Comparison of ENCODE assay signal across 2 cellular contexts in the genomic region with DNA sequence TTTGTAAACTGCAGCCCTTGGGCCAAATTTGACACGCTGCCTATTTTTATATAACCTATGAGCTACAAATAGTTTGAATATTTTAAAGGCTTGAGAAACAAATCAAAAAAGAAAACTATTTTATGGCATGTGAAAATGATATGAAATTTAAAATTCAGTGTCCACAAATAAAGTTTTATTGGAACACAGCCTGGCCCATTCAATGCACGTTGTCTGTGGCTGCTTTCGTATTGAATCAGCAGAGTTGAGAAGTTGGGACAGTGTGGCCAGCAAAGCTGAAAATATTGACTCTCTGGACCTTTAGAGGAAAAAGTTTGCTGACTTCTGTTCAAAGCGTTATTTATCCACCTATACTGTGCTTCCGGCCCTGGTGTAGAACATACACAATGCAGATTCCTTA.
TF ChIP-seq lines count a peak whose summit lies in the region.

No MANE protein-coding gene starts in this region.

TF ChIP-seq in HepG2, 621 proteins besides CTCF, POLR2A, EP300 and RAD21 (continued from another document and continues in another):
- TF ChIP-seq, protein P1, sequence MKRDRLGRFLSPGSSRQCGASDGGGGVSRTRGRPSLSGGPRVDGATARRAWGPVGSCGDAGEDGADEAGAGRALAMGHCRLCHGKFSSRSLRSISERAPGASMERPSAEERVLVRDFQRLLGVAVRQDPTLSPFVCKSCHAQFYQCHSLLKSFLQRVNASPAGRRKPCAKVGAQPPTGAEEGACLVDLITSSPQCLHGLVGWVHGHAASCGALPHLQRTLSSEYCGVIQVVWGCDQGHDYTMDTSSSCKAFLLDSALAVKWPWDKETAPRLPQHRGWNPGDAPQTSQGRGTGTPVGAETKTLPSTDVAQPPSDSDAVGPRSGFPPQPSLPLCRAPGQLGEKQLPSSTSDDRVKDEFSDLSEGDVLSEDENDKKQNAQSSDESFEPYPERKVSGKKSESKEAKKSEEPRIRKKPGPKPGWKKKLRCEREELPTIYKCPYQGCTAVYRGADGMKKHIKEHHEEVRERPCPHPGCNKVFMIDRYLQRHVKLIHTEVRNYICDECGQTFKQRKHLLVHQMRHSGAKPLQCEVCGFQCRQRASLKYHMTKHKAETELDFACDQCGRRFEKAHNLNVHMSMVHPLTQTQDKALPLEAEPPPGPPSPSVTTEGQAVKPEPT (CRISPR knock-in tag; IDR thresholded peaks at IDR 0.05; ENCODE audit: low read depth): no peak
- TF ChIP-seq, protein P2, sequence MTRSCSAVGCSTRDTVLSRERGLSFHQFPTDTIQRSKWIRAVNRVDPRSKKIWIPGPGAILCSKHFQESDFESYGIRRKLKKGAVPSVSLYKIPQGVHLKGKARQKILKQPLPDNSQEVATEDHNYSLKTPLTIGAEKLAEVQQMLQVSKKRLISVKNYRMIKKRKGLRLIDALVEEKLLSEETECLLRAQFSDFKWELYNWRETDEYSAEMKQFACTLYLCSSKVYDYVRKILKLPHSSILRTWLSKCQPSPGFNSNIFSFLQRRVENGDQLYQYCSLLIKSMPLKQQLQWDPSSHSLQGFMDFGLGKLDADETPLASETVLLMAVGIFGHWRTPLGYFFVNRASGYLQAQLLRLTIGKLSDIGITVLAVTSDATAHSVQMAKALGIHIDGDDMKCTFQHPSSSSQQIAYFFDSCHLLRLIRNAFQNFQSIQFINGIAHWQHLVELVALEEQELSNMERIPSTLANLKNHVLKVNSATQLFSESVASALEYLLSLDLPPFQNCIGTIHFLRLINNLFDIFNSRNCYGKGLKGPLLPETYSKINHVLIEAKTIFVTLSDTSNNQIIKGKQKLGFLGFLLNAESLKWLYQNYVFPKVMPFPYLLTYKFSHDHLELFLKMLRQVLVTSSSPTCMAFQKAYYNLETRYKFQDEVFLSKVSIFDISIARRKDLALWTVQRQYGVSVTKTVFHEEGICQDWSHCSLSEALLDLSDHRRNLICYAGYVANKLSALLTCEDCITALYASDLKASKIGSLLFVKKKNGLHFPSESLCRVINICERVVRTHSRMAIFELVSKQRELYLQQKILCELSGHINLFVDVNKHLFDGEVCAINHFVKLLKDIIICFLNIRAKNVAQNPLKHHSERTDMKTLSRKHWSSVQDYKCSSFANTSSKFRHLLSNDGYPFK (CRISPR knock-in tag; IDR thresholded peaks at IDR 0.05; ENCODE audit: borderline replicate concordance): no peak
- TF ChIP-seq ZNF792 (CRISPR knock-in tag; IDR thresholded peaks at IDR 0.05) (no peak), FOXO1 (CRISPR knock-in tag; IDR thresholded peaks at IDR 0.05) (no peak), ATRX (CRISPR knock-in tag; IDR thresholded peaks at IDR 0.05; ENCODE audit: borderline replicate concordance) (no peak), ZNF274 (CRISPR knock-in tag; IDR thresholded peaks at IDR 0.05) (no peak), ZBTB20 (CRISPR knock-in tag; IDR thresholded peaks at IDR 0.05; ENCODE audit: borderline replicate concordance, low read depth) (peak; percentile 85; the same call in 1 of the 2 replicates), ATF1 (CRISPR knock-in tag; IDR thresholded peaks at IDR 0.05) (no peak)
- TF ChIP-seq, protein P3, sequence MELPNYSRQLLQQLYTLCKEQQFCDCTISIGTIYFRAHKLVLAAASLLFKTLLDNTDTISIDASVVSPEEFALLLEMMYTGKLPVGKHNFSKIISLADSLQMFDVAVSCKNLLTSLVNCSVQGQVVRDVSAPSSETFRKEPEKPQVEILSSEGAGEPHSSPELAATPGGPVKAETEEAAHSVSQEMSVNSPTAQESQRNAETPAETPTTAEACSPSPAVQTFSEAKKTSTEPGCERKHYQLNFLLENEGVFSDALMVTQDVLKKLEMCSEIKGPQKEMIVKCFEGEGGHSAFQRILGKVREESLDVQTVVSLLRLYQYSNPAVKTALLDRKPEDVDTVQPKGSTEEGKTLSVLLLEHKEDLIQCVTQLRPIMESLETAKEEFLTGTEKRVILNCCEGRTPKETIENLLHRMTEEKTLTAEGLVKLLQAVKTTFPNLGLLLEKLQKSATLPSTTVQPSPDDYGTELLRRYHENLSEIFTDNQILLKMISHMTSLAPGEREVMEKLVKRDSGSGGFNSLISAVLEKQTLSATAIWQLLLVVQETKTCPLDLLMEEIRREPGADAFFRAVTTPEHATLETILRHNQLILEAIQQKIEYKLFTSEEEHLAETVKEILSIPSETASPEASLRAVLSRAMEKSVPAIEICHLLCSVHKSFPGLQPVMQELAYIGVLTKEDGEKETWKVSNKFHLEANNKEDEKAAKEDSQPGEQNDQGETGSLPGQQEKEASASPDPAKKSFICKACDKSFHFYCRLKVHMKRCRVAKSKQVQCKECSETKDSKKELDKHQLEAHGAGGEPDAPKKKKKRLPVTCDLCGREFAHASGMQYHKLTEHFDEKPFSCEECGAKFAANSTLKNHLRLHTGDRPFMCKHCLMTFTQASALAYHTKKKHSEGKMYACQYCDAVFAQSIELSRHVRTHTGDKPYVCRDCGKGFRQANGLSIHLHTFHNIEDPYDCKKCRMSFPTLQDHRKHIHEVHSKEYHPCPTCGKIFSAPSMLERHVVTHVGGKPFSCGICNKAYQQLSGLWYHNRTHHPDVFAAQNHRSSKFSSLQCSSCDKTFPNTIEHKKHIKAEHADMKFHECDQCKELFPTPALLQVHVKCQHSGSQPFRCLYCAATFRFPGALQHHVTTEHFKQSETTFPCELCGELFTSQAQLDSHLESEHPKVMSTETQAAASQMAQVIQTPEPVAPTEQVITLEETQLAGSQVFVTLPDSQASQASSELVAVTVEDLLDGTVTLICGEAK (IDR thresholded peaks at IDR 0.05): no peak
- TF ChIP-seq, protein P3 (CRISPR knock-in tag; IDR thresholded peaks at IDR 0.05): peak; percentile 98

TF ChIP-seq in K562, 482 proteins besides CTCF, POLR2A, EP300 and RAD21 (continued from another document and continues in another):
- TF ChIP-seq, protein P3 (IDR thresholded peaks at IDR 0.05): peak; percentile 82
- TF ChIP-seq, protein P3 (CRISPR knock-in tag; IDR thresholded peaks at IDR 0.05): no peak
- no peak for TF ChIP-seq KDM4B (IDR thresholded peaks at IDR 0.05; ENCODE audit: borderline replicate concordance in 2 of 2, low read depth in 1 of 2)
- no peak for TF ChIP-seq LCOR (CRISPR knock-in tag; IDR thresholded peaks at IDR 0.05)
- no peak for TF ChIP-seq EZH2 (IDR thresholded peaks at IDR 0.05; ENCODE audit: borderline replicate concordance, low read depth, low read length)
- TF ChIP-seq ZNF140 (CRISPR knock-in tag; IDR thresholded peaks at IDR 0.05): no peak
- TF ChIP-seq, protein P4, sequence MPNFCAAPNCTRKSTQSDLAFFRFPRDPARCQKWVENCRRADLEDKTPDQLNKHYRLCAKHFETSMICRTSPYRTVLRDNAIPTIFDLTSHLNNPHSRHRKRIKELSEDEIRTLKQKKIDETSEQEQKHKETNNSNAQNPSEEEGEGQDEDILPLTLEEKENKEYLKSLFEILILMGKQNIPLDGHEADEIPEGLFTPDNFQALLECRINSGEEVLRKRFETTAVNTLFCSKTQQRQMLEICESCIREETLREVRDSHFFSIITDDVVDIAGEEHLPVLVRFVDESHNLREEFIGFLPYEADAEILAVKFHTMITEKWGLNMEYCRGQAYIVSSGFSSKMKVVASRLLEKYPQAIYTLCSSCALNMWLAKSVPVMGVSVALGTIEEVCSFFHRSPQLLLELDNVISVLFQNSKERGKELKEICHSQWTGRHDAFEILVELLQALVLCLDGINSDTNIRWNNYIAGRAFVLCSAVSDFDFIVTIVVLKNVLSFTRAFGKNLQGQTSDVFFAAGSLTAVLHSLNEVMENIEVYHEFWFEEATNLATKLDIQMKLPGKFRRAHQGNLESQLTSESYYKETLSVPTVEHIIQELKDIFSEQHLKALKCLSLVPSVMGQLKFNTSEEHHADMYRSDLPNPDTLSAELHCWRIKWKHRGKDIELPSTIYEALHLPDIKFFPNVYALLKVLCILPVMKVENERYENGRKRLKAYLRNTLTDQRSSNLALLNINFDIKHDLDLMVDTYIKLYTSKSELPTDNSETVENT (CRISPR knock-in tag; IDR thresholded peaks at IDR 0.05): no peak
